Comparison of ENCODE assay signal across 3 cellular contexts in genomic region chr5:72811849-72812248, GRCh38.
"Had no signal": no experiment of that assay in that cellular context is flagged by ENCODE, and none has a peak within 500 bp of the region (broad histone marks: within the 10 kb centered on the region; RNA-seq: fewer than 3 reads in every experiment).

No MANE protein-coding gene starts in this region.

- H3K4me3 ChIP-seq: GM12878 had no signal

- DNase-seq: GDM1, GF-D8 had no signal
